In genomic region chr10:117164878-117165556, GRCh38 we compare ENCODE assay signal across 13 cellular contexts. TPM values are rescaled to one million over a fixed set of nuclear protein-coding genes. Genes with fewer than 3 reads are reported as not detected.
DNase-seq lines count a peak whose midpoint lies in the region; ATAC-seq, FAIRE-seq and TF ChIP-seq lines count a peak whose summit lies in the region.
"Had no signal": no experiment of that assay in that cellular context is flagged by ENCODE, and none has a peak within 500 bp of the region (broad histone marks: within the 10 kb centered on the region; RNA-seq: fewer than 3 reads in every experiment).

No MANE protein-coding gene starts in this region.

- no peak for FAIRE-seq in frontal cortex (lab: Jason Lieb, UNC)

- H3K27ac ChIP-seq in GM23338 (ENCODE audit: low read depth) (no peak overlapping the region), neural progenitor cell (no peak overlapping the region)

- H3K4me3 Mint-ChIP-seq in GM23338 = peak overlapping the region; percentile 27; the same call in 2 of the 3 replicates
- peak overlapping the region; percentile 90 for H3K4me3 Mint-ChIP-seq in endothelial cell (ENCODE audit: unreplicated experiment)
- H3K4me3 Mint-ChIP-seq in neural progenitor cell = peak overlapping the region; percentile 64
- peak overlapping the region in 1 of 3 donors; percentile 51 for H3K4me3 Mint-ChIP-seq in T-cell
- H3K4me3 Mint-ChIP-seq: activated naive CD4-positive, alpha-beta T cell treated with anti-CD3 and anti-CD28 coated beads, Interleukin-2, amount 50 U/mL, for 24 hours had no signal

- H3K36me3 Mint-ChIP-seq in GM23338 (ENCODE audit: low read depth) = no peaks in the 10 kb centered on the region
- H3K36me3 Mint-ChIP-seq in endothelial cell (ENCODE audit: low read depth, unreplicated experiment) = no peaks in the 10 kb centered on the region
- H3K36me3 Mint-ChIP-seq in neural progenitor cell = no peaks in the 10 kb centered on the region
- no peaks in the 10 kb centered on the region for H3K36me3 Mint-ChIP-seq in T-cell
- H3K36me3 Mint-ChIP-seq: activated naive CD4-positive, alpha-beta T cell treated with anti-CD3 and anti-CD28 coated beads, Interleukin-2, amount 50 U/mL, for 24 hours had no signal

- in situ Hi-C loops in GM13976 (cut with MboI; ENCODE audit: low sequenced_read_pairs, unreplicated experiment) = no loop called here

- H3K9me2 ChIP-seq in GM23338 (ENCODE audit: insufficient read depth) = no peaks in the 10 kb centered on the region

- no peaks in the 10 kb centered on the region for H3K36me3 ChIP-seq in GM23338 (ENCODE audit: insufficient read depth)
- H3K36me3 ChIP-seq in neural progenitor cell = no peaks in the 10 kb centered on the region

- H2AFZ ChIP-seq in GM23338 (no peak overlapping the region), neural progenitor cell (replicated peaks) (no peak overlapping the region)

- H4K20me1 ChIP-seq in GM23338 (replicated peaks; ENCODE audit: insufficient read depth) = peaks cover 8% of the 10 kb centered on the region
- peaks cover 52% of the 10 kb centered on the region for H4K20me1 ChIP-seq in neural progenitor cell (ENCODE audit: low read depth)

- H3K9me3 ChIP-seq in neural progenitor cell (ENCODE audit: low read depth) = no peaks in the 10 kb centered on the region

- H3K27me3 ChIP-seq in GM23338 (ENCODE audit: insufficient read depth) (peaks cover 100% of the 10 kb centered on the region), neural progenitor cell (peaks cover 100% of the 10 kb centered on the region)

- POLR2A ChIA-PET in T-cell (lab: Charles Lee) = no interaction called here

- H3K27ac Mint-ChIP-seq in GM23338 = no peak overlapping the region
- no peak overlapping the region for H3K27ac Mint-ChIP-seq in endothelial cell (ENCODE audit: unreplicated experiment)
- H3K27ac Mint-ChIP-seq in neural progenitor cell = no peak overlapping the region
- H3K27ac Mint-ChIP-seq in T-cell = no peak overlapping the region
- H3K27ac Mint-ChIP-seq: activated naive CD4-positive, alpha-beta T cell treated with anti-CD3 and anti-CD28 coated beads, Interleukin-2, amount 50 U/mL, for 24 hours had no signal

- no peak overlapping the region for H3K9ac ChIP-seq in neural progenitor cell

- H3K27me3 Mint-ChIP-seq in GM23338 (ENCODE audit: insufficient read depth, low read depth, poor library complexity) (peaks cover 96% of the 10 kb centered on the region), endothelial cell (ENCODE audit: unreplicated experiment) (peaks cover 23% of the 10 kb centered on the region), neural progenitor cell (ENCODE audit: insufficient read depth, low read depth) (peaks cover 85% of the 10 kb centered on the region), T-cell (peaks cover 69 to 84% of the 10 kb centered on the region in 2 donors)

- TF ChIP-seq CTCF in AG10803 (conservative IDR thresholded peaks at IDR 0.05; ENCODE audit: low read length) = no peak
- no peak for TF ChIP-seq CTCF in GM23338 (conservative IDR thresholded peaks at IDR 0.05; ENCODE audit: low read depth in 2 of 2)
- no peak for TF ChIP-seq CTCF in endothelial cell (IDR thresholded peaks at IDR 0.05; ENCODE audit: unreplicated experiment)
- TF ChIP-seq CTCF in neural progenitor cell (IDR thresholded peaks at IDR 0.05) = no peak
- TF ChIP-seq CTCF in GM13976 (IDR thresholded peaks at IDR 0.05; ENCODE audit: borderline replicate concordance, control extremely low read depth, extremely low read depth, insufficient read depth, missing control alignments) = no peak

- DNase-seq in AG10803 (ENCODE audit: low read depth) = no peak
- DNase-seq in GM23338 (ENCODE audit: low spot score) = no peak
- peak; percentile 26 for DNase-seq in endothelial cell (ENCODE audit: low spot score)
- peak; percentile 41 for DNase-seq in neural progenitor cell (ENCODE audit: low spot score)
- DNase-seq in frontal cortex (ENCODE audit: low spot score in 2 of 2) = no peak
- no peak for DNase-seq in T-cell
- no peak for DNase-seq in GM13976 (ENCODE audit: low spot score)
- DNase-seq: kidney glomerular epithelial cell, NCI-H446 treated with DMSO at 0.1 percent for 48 hours had no signal

- H3K4me3 ChIP-seq in AG10803 (ENCODE audit: low read length) (peak overlapping the region; percentile 42), GM23338 (peak overlapping the region; percentile 39), neural progenitor cell (peak overlapping the region; percentile 9)

- H3K4me1 Mint-ChIP-seq in GM23338 (peaks cover 49% of the 10 kb centered on the region), endothelial cell (ENCODE audit: unreplicated experiment) (peaks cover 46% of the 10 kb centered on the region), neural progenitor cell (peaks cover 22% of the 10 kb centered on the region), T-cell (peaks cover 44 to 54% (median 53%) of the 10 kb centered on the region in 3 donors)

- ATAC-seq in GM23338 (no peak), GM18873 (IDR thresholded peaks at IDR 0.05; ENCODE audit: low FRiP score, unreplicated experiment) (no peak), T-cell (replicated peaks in 1 of 4) (no peak)

- H3K4me1 ChIP-seq in GM23338 (ENCODE audit: insufficient read depth) = peaks cover 38% of the 10 kb centered on the region
- peaks cover 37% of the 10 kb centered on the region for H3K4me1 ChIP-seq in neural progenitor cell

- H3K79me2 ChIP-seq in GM23338 (replicated peaks; ENCODE audit: insufficient read depth) (no peaks in the 10 kb centered on the region), neural progenitor cell (ENCODE audit: low read depth) (no peaks in the 10 kb centered on the region)

- H3F3A ChIP-seq in GM23338 (replicated peaks; ENCODE audit: low read depth) = 0 out of 2 replicates have a peak, but pooled peaks cover 6% of the 10 kb centered on the region
- peaks cover 48% of the 10 kb centered on the region for H3F3A ChIP-seq in neural progenitor cell (ENCODE audit: low read depth)

- no peaks in the 10 kb centered on the region; the same call in 2 of the 3 replicates for H3K9me3 Mint-ChIP-seq in GM23338
- H3K9me3 Mint-ChIP-seq in endothelial cell (ENCODE audit: unreplicated experiment) = no peaks in the 10 kb centered on the region
- H3K9me3 Mint-ChIP-seq in neural progenitor cell = no peaks in the 10 kb centered on the region
- no peaks in the 10 kb centered on the region for H3K9me3 Mint-ChIP-seq in T-cell
- H3K9me3 Mint-ChIP-seq: activated naive CD4-positive, alpha-beta T cell treated with anti-CD3 and anti-CD28 coated beads, Interleukin-2, amount 50 U/mL, for 24 hours had no signal

- H3K4me2 ChIP-seq in GM23338 = peak overlapping the region; percentile 75
- H3K4me2 ChIP-seq in neural progenitor cell = peak overlapping the region; percentile 60

- CTCF ChIA-PET in T-cell (lab: Charles Lee) = interaction anchor here in 1 of 2 donors (1.0 to 2.1 kb wide), 3 partner anchors 10 to 369 kb away, joined by 3 to 11 read pairs (median 3); no protein-coding TSS in a partner anchor

TF ChIP-seq in GM23338, 12 proteins besides CTCF, POLR2A, EP300 and RAD21:
- TF ChIP-seq EZH2 (IDR thresholded peaks at IDR 0.05; ENCODE audit: low read depth, unreplicated experiment) (peak; percentile 92), ETS1 (IDR thresholded peaks at IDR 0.05) (no peak), REST (IDR thresholded peaks at IDR 0.05; ENCODE audit: unreplicated experiment) (no peak)
TF ChIP-seq in GM23338: peak in this region for 1.

RNA-seq across cellular contexts. Expression of gene VAX1, which starts 26.9 kb away (rescaled TPM):
- not detected in 2 replicates for total RNA-seq in GM23338 (2014; rRNA removed; shearing (Covaris generic))
- not detected in 2 replicates for polyA plus RNA-seq in GM23338 (2016; fragmentation: Nextera tagmentation; extraction: Ambion mirVana)
- total RNA-seq in endothelial cell (ENCODE audit: unreplicated experiment) (26.3 TPM), neural progenitor cell (ENCODE audit: low replicate concordance) (0.25 TPM in 1 of 2 replicates, not detected in the other), frontal cortex (1.2 TPM), T-cell (not detected)
- total RNA-seq: LHCN-M2, pulmonary artery endothelial cell had no signal

RNA-seq across cellular contexts. Expression of gene KCNK18, which starts 32.3 kb away (rescaled TPM):
- not detected in 2 replicates for total RNA-seq in GM23338 (2014; rRNA removed; shearing (Covaris generic))
- not detected in 2 replicates for polyA plus RNA-seq in GM23338 (2016; fragmentation: Nextera tagmentation; extraction: Ambion mirVana)
- total RNA-seq in endothelial cell (ENCODE audit: unreplicated experiment) (0.31 TPM), neural progenitor cell (ENCODE audit: low replicate concordance) (not detected in 2 replicates), frontal cortex (not detected), T-cell (not detected)
- total RNA-seq: LHCN-M2, pulmonary artery endothelial cell had no signal

Comparison
In these comparisons a context has a peak if more than half of its experiments do, and no peak if none do; other contexts are left out.
1. DNase-seq: peak in endothelial cell (single experiment) and neural progenitor cell (single experiment); none in AG10803 (single experiment), GM23338 (single experiment), frontal cortex (0 of 2), T-cell (0 of 34) and GM13976 (single experiment).
2. RNA of gene VAX1, which starts 26.9 kb away (total RNA-seq): 26.3 TPM in endothelial cell (single experiment); 1.2 TPM in frontal cortex (single experiment), not detected in GM23338, 0.25 TPM in neural progenitor cell and not detected in T-cell; every median in the first group is over 10 times any median in the second.
3. Peak in every context shown above with its lines, with median percentiles within 50 percentile points of each other: H3K4me3 ChIP-seq.